In genomic region chr4:149631629-149632028, GRCh38 we compare ENCODE assay signal across 8 cellular contexts.
"Had no signal": no experiment of that assay in that cellular context is flagged by ENCODE, and none has a peak within 500 bp of the region (broad histone marks: within the 10 kb centered on the region; RNA-seq: fewer than 3 reads in every experiment).

No MANE protein-coding gene starts in this region.

- ATAC-seq: K562 had no signal

- H3K4me3 ChIP-seq: K562 had no signal

- DNase-seq: GOT3, H9, HCEC 1CT, IMR-90, KG1 had no signal

- FAIRE-seq: H54, K562 had no signal

- H3K27ac ChIP-seq: HL-60 had no signal
